Comparison of ENCODE assay signal across 8 cellular contexts in the genomic region with DNA sequence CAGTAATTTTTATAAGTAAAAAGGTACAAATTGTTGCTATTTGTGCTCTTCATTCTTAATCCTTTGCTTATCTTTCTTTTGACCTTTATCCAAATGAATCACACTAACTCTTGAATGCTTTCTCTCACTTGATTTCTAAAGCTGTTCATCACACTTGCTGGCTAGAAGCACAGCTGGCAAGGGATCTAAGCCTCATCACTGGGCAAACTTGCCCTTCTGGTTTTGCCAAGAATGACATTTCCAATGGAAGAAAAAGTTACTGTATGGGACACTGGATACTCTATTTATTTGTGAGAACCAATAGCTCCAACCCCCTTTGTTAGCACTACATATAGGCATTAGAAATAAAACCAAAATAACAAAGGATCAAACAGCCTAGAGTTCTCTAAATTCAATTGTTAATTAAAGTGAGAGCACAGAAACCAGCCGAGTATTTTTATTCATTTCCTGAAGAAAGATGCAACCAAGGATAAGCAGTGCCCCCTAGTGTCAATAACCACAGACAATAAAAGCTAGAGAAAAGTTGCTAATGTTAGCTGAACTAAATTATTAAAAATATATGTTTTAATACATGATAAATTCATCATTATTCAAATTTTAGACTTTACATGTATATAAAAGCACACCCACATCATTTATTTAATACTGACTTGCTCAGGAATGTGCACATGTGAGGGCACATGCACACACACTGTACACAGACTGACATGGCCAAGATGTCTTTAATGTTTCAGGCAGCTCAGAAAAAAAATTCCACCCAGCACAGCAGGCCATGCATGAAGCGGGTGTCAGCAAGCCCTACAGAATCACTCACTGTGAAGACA. TPM values are rescaled to one million over a fixed set of nuclear protein-coding genes. Genes with fewer than 3 reads are reported as not detected.
DNase-seq lines count a peak whose midpoint lies in the region; ATAC-seq, FAIRE-seq and TF ChIP-seq lines count a peak whose summit lies in the region.

No MANE protein-coding gene starts in this region.

- DNase-seq in SIG-M5 treated with dmso at 0.1 percent for 504 hours (lab: John Stamatoyannopoulos, UW; ENCODE audit: unreplicated experiment) (peak; percentile 35), SIG-M5 (lab: John Stamatoyannopoulos, UW) (no peak), LoVo (ENCODE audit: low spot score) (peak; percentile 63), SJCRH30 (peak; percentile 31 to 79), fibroblast of peridontal ligament (ENCODE audit: extremely low read depth) (peak; percentile 77), pancreas (peak in 2 of 6 donors; percentile 17 to 21), NCI-H1048 (lab: John Stamatoyannopoulos, UW) (no peak)

- ATAC-seq in GM19463 (IDR thresholded peaks at IDR 0.05; ENCODE audit: unreplicated experiment) = peak; percentile 70
- peak; percentile 46 to 88 (median 85) for ATAC-seq in pancreas

- peaks cover 7% of the 10 kb centered on the region; the same call in 1 of the 2 replicates for H3K4me1 ChIP-seq in SJCRH30
- H3K4me1 ChIP-seq in pancreas = peaks cover 0 to 11% (median 4%) of the 10 kb centered on the region in 3 donors

- 15 to 18% methylated on average over 2 of the region's 2 CpGs for whole genome bisulfite sequencing in pancreas, 2 donors

- H3K27ac ChIP-seq in SJCRH30 (no peak overlapping the region), pancreas (no peak overlapping the region)

- H3K36me3 ChIP-seq in SJCRH30 (no peaks in the 10 kb centered on the region), pancreas (no peaks in the 10 kb centered on the region)

- FAIRE-seq in pancreas (lab: Jason Lieb, UNC) = peak; percentile 80

- H3K9me3 ChIP-seq in SJCRH30 (replicated peaks) (no peaks in the 10 kb centered on the region), pancreas (no peaks in the 10 kb centered on the region)

- H3K27me3 ChIP-seq in SJCRH30 (no peaks in the 10 kb centered on the region), pancreas (no peaks in the 10 kb centered on the region)

- intact Hi-C loops in pancreas (cut with DNase I) = no loop called here

- TF ChIP-seq CTCF in pancreas (IDR thresholded peaks at IDR 0.05) = peak; percentile 25 to 51 (median 45)

- H3K4me3 ChIP-seq in SJCRH30 (peak overlapping the region; percentile 8; the same call in 1 of the 2 replicates), pancreas (no peak overlapping the region)

RNA-seq across cellular contexts. Expression of a gene that starts 59.8 kb away (rescaled TPM):
- total RNA-seq in SJCRH30 (2014; rRNA removed; shearing (Covaris generic)) = 0.41 and 0.91 TPM in 2 replicates
- 1 to 10 TPM in 1 of 6 donors, under 1 TPM in 5; 0.38 to 1.2 (median 0.78) TPM for total RNA-seq in pancreas
- under 1 TPM; 0.05 to 0.46 TPM for polyA plus RNA-seq in pancreas

Comparison
In these comparisons a context has a peak if more than half of its experiments do, and no peak if none do; other contexts are left out.
1. DNase-seq: peak in SIG-M5 treated with dmso at 0.1 percent for 504 hours (single experiment), LoVo (single experiment), SJCRH30 (2 of 2) and fibroblast of peridontal ligament (single experiment); none in SIG-M5 (single experiment) and NCI-H1048 (single experiment).